In genomic region chr2:219415580-219416232, GRCh38 we compare ENCODE assay signal across 1 cellular context.
A peak's percentile ranks its signal among the peaks of the same experiment; 100 is the strongest.
TF ChIP-seq lines count a peak whose summit lies in the region.

No MANE protein-coding gene starts in this region.

TF ChIP-seq in WTC11, 78 proteins besides CTCF, POLR2A, EP300 and RAD21:
- no peak for TF ChIP-seq ZNF396 (CRISPR knock-in tag; IDR thresholded peaks at IDR 0.05; ENCODE audit: borderline replicate concordance)
- no peak for TF ChIP-seq ZBTB21 (CRISPR knock-in tag; IDR thresholded peaks at IDR 0.05; ENCODE audit: borderline replicate concordance)
- TF ChIP-seq ZNF671 (CRISPR knock-in tag; IDR thresholded peaks at IDR 0.05) = 0 out of 2 replicates have a peak, but pooled peaks have one; percentile 44
